Comparison of ENCODE assay signal across 31 cellular contexts in the genomic region with DNA sequence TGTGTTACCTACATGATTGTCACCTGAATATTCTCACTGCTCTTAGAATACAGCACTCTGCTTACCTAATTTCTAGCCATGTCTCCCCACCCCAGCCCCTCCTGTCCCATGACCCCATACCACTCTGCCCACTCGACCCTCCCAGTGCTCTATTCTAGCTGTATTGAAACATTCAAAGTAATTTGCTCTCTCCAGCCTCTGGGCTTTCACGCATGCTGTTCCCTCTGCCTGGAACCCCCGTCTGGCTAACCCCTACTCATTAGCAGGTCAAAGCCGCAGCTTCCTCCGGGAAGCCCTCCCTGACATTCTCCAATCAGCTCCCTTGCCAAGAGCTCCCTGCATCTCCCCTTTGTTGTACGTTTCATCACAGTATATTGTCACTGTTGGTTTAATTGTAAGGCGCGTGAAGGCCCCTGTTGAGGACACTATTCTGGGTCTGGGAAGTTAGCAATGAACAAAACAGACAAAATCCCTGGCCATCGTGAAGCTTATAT.
"Had no signal": no experiment of that assay in that cellular context is flagged by ENCODE, and none has a peak within 500 bp of the region (broad histone marks: within the 10 kb centered on the region; RNA-seq: fewer than 3 reads in every experiment).

No MANE protein-coding gene starts in this region.

- DNase-seq: activated CD4-positive, alpha-beta memory T cell treated with anti-CD3 and anti-CD28 coated beads for 36 hours; activated CD4-positive, alpha-beta T cell treated with anti-CD3 and anti-CD28 coated beads for 36 hours; activated CD4-positive, alpha-beta T cell treated with anti-CD3 and anti-CD28 coated beads, Interleukin-2, amount 10 ng/mL, durations not matched to agents 7 days and 5 days; activated CD8-positive, alpha-beta memory T cell treated with anti-CD3 and anti-CD28 coated beads, Interleukin-2, amount 50 U/mL, for 4 hours; activated gamma-delta T cell treated with Interleukin-2 at 50 U/mL for 16 hours; activated naive CD4-positive, alpha-beta T cell treated with anti-CD3 and anti-CD28 coated beads for 36 hours; activated T-cell treated with anti-CD3 and anti-CD28 coated beads for 4 hours; activated T-cell treated with anti-CD3 and anti-CD28 coated beads, Interleukin-2, amount 50 U/mL, for 4 hours; adrenal gland; body of pancreas; NCI-H1092 treated with DMSO at 0.1 percent for 48 hours; NCI-H1417; NCI-H187 treated with DMSO at 0.1 percent for 48 hours; NCI-H2081 treated with DMSO at 0.1 percent for 48 hours; NCI-H510A; NCI-H526 treated with DMSO at 0.1 percent for 48 hours; NCI-H82; PC-3; RPMI8226; SHP77 treated with DMSO at 0.1 percent for 48 hours had no signal

- H3K9me2 ChIP-seq: SK-N-SH had no signal

- H3K27ac Mint-ChIP-seq: activated CD4-positive, alpha-beta memory T cell treated with anti-CD3 and anti-CD28 coated beads for 36 hours; activated CD4-positive, alpha-beta T cell treated with anti-CD3 and anti-CD28 coated beads for 36 hours; activated CD4-positive, alpha-beta T cell treated with anti-CD3 and anti-CD28 coated beads, Interleukin-2, amount 10 ng/mL, durations not matched to agents 7 days and 5 days; activated naive CD4-positive, alpha-beta T cell treated with anti-CD3 and anti-CD28 coated beads for 36 hours; activated naive CD4-positive, alpha-beta T cell treated with anti-CD3 and anti-CD28 coated beads, Interleukin-2, amount 50 U/mL, for 72 hours; activated T-helper 1 cell treated with anti-CD3 and anti-CD28 coated beads, Interleukin-12 subunit alpha, Interleukin-12 subunit beta, Interleukin-2, Interleukin-4 antibody, amounts not matched to agents 30 ng/mL and 10 ng/mL and 1 ng/mL, durations not matched to agents 14 hours and 24 hours and 36 hours; T-helper 1 cell treated with Interleukin-12 subunit alpha and Interleukin-12 subunit beta and Interleukin-4 antibody, amounts not matched to agents 30 μg/mL and 1 μg/mL, for 36 hours; T-helper 2 cell treated with Interferon-gamma antibody and Interleukin-4, amounts not matched to agents 5 μg/mL and 100 μg/mL, for 36 hours had no signal

- H3K9ac ChIP-seq: SK-N-SH had no signal

- H3K9me3 Mint-ChIP-seq: activated CD4-positive, alpha-beta memory T cell treated with anti-CD3 and anti-CD28 coated beads for 36 hours; activated CD4-positive, alpha-beta T cell treated with anti-CD3 and anti-CD28 coated beads, Interleukin-2, amount 10 ng/mL, durations not matched to agents 7 days and 5 days; activated naive CD4-positive, alpha-beta T cell treated with anti-CD3 and anti-CD28 coated beads for 36 hours; activated naive CD4-positive, alpha-beta T cell treated with anti-CD3 and anti-CD28 coated beads, Interleukin-2, amount 50 U/mL, for 72 hours; activated T-cell treated with anti-CD3 and anti-CD28 coated beads, Interleukin-2, amount 50 U/mL, for 4 hours; activated T-helper 1 cell treated with anti-CD3 and anti-CD28 coated beads, Interleukin-12 subunit alpha, Interleukin-12 subunit beta, Interleukin-2, Interleukin-4 antibody, amounts not matched to agents 30 ng/mL and 10 ng/mL and 1 ng/mL, durations not matched to agents 14 hours and 24 hours and 36 hours; T-helper 1 cell treated with Interleukin-12 subunit alpha and Interleukin-12 subunit beta and Interleukin-4 antibody, amounts not matched to agents 30 μg/mL and 1 μg/mL, for 36 hours; T-helper 2 cell treated with Interferon-gamma antibody and Interleukin-4, amounts not matched to agents 5 μg/mL and 100 μg/mL, for 36 hours had no signal

- H3K9me3 ChIP-seq: adrenal gland, body of pancreas, breast epithelium, Peyer's patch, SJSA1, SK-N-SH had no signal

- H3K4me3 ChIP-seq: adrenal gland, body of pancreas, breast epithelium, Peyer's patch, SJSA1 had no signal

- H3K27ac ChIP-seq: adrenal gland, body of pancreas, breast epithelium, Peyer's patch, SJSA1 had no signal

- FAIRE-seq: astrocyte, TTC549 had no signal

- H3K4me2 ChIP-seq: SK-N-SH had no signal

- H3K4me1 ChIP-seq: adrenal gland, body of pancreas, breast epithelium, Peyer's patch, SJSA1 had no signal

- H3K27me3 ChIP-seq: adrenal gland, body of pancreas, Peyer's patch, SJSA1 had no signal

- H3K36me3 ChIP-seq: adrenal gland, breast epithelium, Peyer's patch, SJSA1 had no signal

- H3K4me3 Mint-ChIP-seq: activated CD4-positive, alpha-beta memory T cell treated with anti-CD3 and anti-CD28 coated beads for 36 hours; activated CD4-positive, alpha-beta T cell treated with anti-CD3 and anti-CD28 coated beads for 36 hours; activated CD4-positive, alpha-beta T cell treated with anti-CD3 and anti-CD28 coated beads, Interleukin-2, amount 10 ng/mL, durations not matched to agents 7 days and 5 days; activated naive CD4-positive, alpha-beta T cell treated with anti-CD3 and anti-CD28 coated beads for 36 hours; activated T-cell treated with anti-CD3 and anti-CD28 coated beads, Interleukin-2, amount 50 U/mL, for 4 hours; activated T-helper 1 cell treated with anti-CD3 and anti-CD28 coated beads, Interleukin-12 subunit alpha, Interleukin-12 subunit beta, Interleukin-2, Interleukin-4 antibody, amounts not matched to agents 30 ng/mL and 10 ng/mL and 1 ng/mL, durations not matched to agents 14 hours and 24 hours and 36 hours; T-helper 1 cell treated with Interleukin-12 subunit alpha and Interleukin-12 subunit beta and Interleukin-4 antibody, amounts not matched to agents 30 μg/mL and 1 μg/mL, for 36 hours; T-helper 2 cell treated with Interferon-gamma antibody and Interleukin-4, amounts not matched to agents 5 μg/mL and 100 μg/mL, for 36 hours had no signal

- ATAC-seq: activated CD4-positive, alpha-beta T cell treated with anti-CD3 and anti-CD28 coated beads for 36 hours; activated CD4-positive, CD25-positive, alpha-beta regulatory T cell treated with anti-CD3 and anti-CD28 coated beads, Interleukin-2, amount 50 U/mL, for 24 hours; activated naive CD4-positive, alpha-beta T cell treated with anti-CD3 and anti-CD28 coated beads, Interleukin-2, amount 50 U/mL, for 72 hours; activated T-cell treated with anti-CD3 and anti-CD28 coated beads, Interleukin-2, amount 50 U/mL, for 4 hours; body of pancreas; PC-3 had no signal

- H3K36me3 Mint-ChIP-seq: activated CD4-positive, alpha-beta memory T cell treated with anti-CD3 and anti-CD28 coated beads for 36 hours; activated naive CD4-positive, alpha-beta T cell treated with anti-CD3 and anti-CD28 coated beads, Interleukin-2, amount 50 U/mL, for 72 hours had no signal

- H3K4me1 Mint-ChIP-seq: activated CD4-positive, alpha-beta T cell treated with anti-CD3 and anti-CD28 coated beads for 36 hours; activated CD4-positive, alpha-beta T cell treated with anti-CD3 and anti-CD28 coated beads, Interleukin-2, amount 10 ng/mL, durations not matched to agents 7 days and 5 days had no signal
